Comparison of ENCODE assay signal across 8 cellular contexts in genomic region chr11:75352417-75353206, GRCh38. TPM values are rescaled to one million over a fixed set of nuclear protein-coding genes. Genes with fewer than 3 reads are reported as not detected.
DNase-seq lines count a peak whose midpoint lies in the region; ATAC-seq and TF ChIP-seq lines count a peak whose summit lies in the region.

No MANE protein-coding gene starts in this region.

- no peak for TF ChIP-seq POLR2A in suprapubic skin (IDR thresholded peaks at IDR 0.05)

- no peaks in the 10 kb centered on the region for H3K9me3 Mint-ChIP-seq in CD4-positive, alpha-beta memory T cell
- H3K9me3 Mint-ChIP-seq in activated naive CD8-positive, alpha-beta T cell treated with anti-CD3 and anti-CD28 coated beads, Interleukin-2, amount 50 U/mL, for 24 hours = no peaks in the 10 kb centered on the region

- no peaks in the 10 kb centered on the region for H3K9me2 ChIP-seq in Loucy (replicated peaks; ENCODE audit: low read depth, low read length)

- H3K36me3 Mint-ChIP-seq in CD4-positive, alpha-beta memory T cell = peaks cover 0 to 12% of the 10 kb centered on the region in 2 donors
- H3K36me3 Mint-ChIP-seq in activated naive CD8-positive, alpha-beta T cell treated with anti-CD3 and anti-CD28 coated beads, Interleukin-2, amount 50 U/mL, for 24 hours (ENCODE audit: low read depth) = peaks cover 3% of the 10 kb centered on the region

- H3K27ac Mint-ChIP-seq in CD4-positive, alpha-beta memory T cell = peak overlapping the region; percentile 87 to 96 (median 92)
- peak overlapping the region; percentile 66 for H3K27ac Mint-ChIP-seq in activated naive CD8-positive, alpha-beta T cell treated with anti-CD3 and anti-CD28 coated beads, Interleukin-2, amount 50 U/mL, for 24 hours

- peak overlapping the region; percentile 75 for H3K27ac ChIP-seq in CD4-positive, alpha-beta memory T cell (ENCODE audit: low read depth, low read length)
- peak overlapping the region; percentile 93 to 96 for H3K27ac ChIP-seq in left lung
- peak overlapping the region; percentile 90 for H3K27ac ChIP-seq in suprapubic skin

- peaks cover 36 to 67% (median 50%) of the 10 kb centered on the region in 4 donors for H3K4me1 Mint-ChIP-seq in CD4-positive, alpha-beta memory T cell
- H3K4me1 Mint-ChIP-seq in activated naive CD8-positive, alpha-beta T cell treated with anti-CD3 and anti-CD28 coated beads, Interleukin-2, amount 50 U/mL, for 24 hours = peaks cover 38% of the 10 kb centered on the region

- 0 out of 2 replicates have a peak overlapping the region, but pooled peaks have one; percentile 16 for H2AFZ ChIP-seq in Loucy (ENCODE audit: low read length)

- ATAC-seq in activated naive CD8-positive, alpha-beta T cell treated with anti-CD3 and anti-CD28 coated beads, Interleukin-2, amount 50 U/mL, for 24 hours = no peak
- ATAC-seq in left lung (peak; percentile 53), GM21528 (IDR thresholded peaks at IDR 0.05; ENCODE audit: low FRiP score, unreplicated experiment) (no peak)

- H3F3A ChIP-seq in Loucy (ENCODE audit: low read depth) = no peaks in the 10 kb centered on the region

- TF ChIP-seq CTCF in Loucy (conservative IDR thresholded peaks at IDR 0.05; ENCODE audit: low read length) = no peak; the same call in 1 of the 2 replicates
- TF ChIP-seq CTCF in left lung (IDR thresholded peaks at IDR 0.05) = no peak
- no peak for TF ChIP-seq CTCF in suprapubic skin (IDR thresholded peaks at IDR 0.05)

- peak overlapping the region; percentile 77 to 83 for H3K4me3 ChIP-seq in CD4-positive, alpha-beta memory T cell (ENCODE audit: low read length in 2 of 2)
- H3K4me3 ChIP-seq in Loucy (ENCODE audit: low read length, poor library complexity, severe bottlenecking) = peak overlapping the region; percentile 89
- peak overlapping the region; percentile 88 to 91 for H3K4me3 ChIP-seq in left lung
- peak overlapping the region; percentile 60 for H3K4me3 ChIP-seq in suprapubic skin

- no peaks in the 10 kb centered on the region for H3K27me3 ChIP-seq in CD4-positive, alpha-beta memory T cell (ENCODE audit: insufficient read depth, low read length)
- H3K27me3 ChIP-seq in Loucy (ENCODE audit: insufficient read depth, low read length, poor library complexity, severe bottlenecking) = no peaks in the 10 kb centered on the region
- H3K27me3 ChIP-seq in left lung = no peaks in the 10 kb centered on the region
- H3K27me3 ChIP-seq in suprapubic skin = no peaks in the 10 kb centered on the region

- POLR2A ChIA-PET in CD4-positive, alpha-beta memory T cell (lab: Charles Lee; ENCODE audit: partially characterized antibody) = interaction anchor here (0.8 to 5.0 kb wide), 13 partner anchors 10 to 172 kb away, joined by 3 to 113 read pairs (median 7); partner anchors contain the start of gene RPS3

- H3K9me3 ChIP-seq in CD4-positive, alpha-beta memory T cell (ENCODE audit: control insufficient read depth in 1 of 2, low read length in 2 of 2) = no peaks in the 10 kb centered on the region
- no peaks in the 10 kb centered on the region for H3K9me3 ChIP-seq in Loucy (ENCODE audit: insufficient read depth, low read depth, low read length)
- no peaks in the 10 kb centered on the region for H3K9me3 ChIP-seq in left lung
- H3K9me3 ChIP-seq in suprapubic skin = no peaks in the 10 kb centered on the region

- WGBS in suprapubic skin = 17% methylated on average over 12 of the region's 12 CpGs

- intact Hi-C loops in CD4-positive, alpha-beta memory T cell (cut with micrococcal nuclease) = no loop called here
- intact Hi-C loops in left lung (cut with DNase I) = no loop called here

- H3K4me2 ChIP-seq in Loucy (ENCODE audit: low read depth, low read length, poor library complexity, severe bottlenecking) = peak overlapping the region; percentile 97

- H3K79me2 ChIP-seq in Loucy (ENCODE audit: insufficient read depth, low read length) = peaks cover 53% of the 10 kb centered on the region

- peak in 2 of 5 donors; percentile 34 to 38 for DNase-seq in CD4-positive, alpha-beta memory T cell
- no peak for DNase-seq in activated naive CD8-positive, alpha-beta T cell treated with anti-CD3 and anti-CD28 coated beads, Interleukin-2, amount 50 U/mL, for 24 hours
- DNase-seq in left lung = peak; percentile 84 to 92
- no peak for DNase-seq in suprapubic skin (ENCODE audit: low spot score in 2 of 2)
- DNase-seq in RKO (ENCODE audit: low spot score) = no peak
- DNase-seq in foreskin melanocyte = no peak

- no peak for TF ChIP-seq EP300 in suprapubic skin (IDR thresholded peaks at IDR 0.05)

- peaks cover 26% of the 10 kb centered on the region for H4K20me1 ChIP-seq in Loucy (ENCODE audit: insufficient read depth, low read length, poor library complexity, severe bottlenecking)

- H3K9ac ChIP-seq in Loucy (ENCODE audit: low read depth, low read length, poor library complexity, severe bottlenecking) = peak overlapping the region; percentile 93

- no peaks in the 10 kb centered on the region for H3K27me3 Mint-ChIP-seq in CD4-positive, alpha-beta memory T cell
- H3K27me3 Mint-ChIP-seq in activated naive CD8-positive, alpha-beta T cell treated with anti-CD3 and anti-CD28 coated beads, Interleukin-2, amount 50 U/mL, for 24 hours = peaks cover 5% of the 10 kb centered on the region

- CTCF ChIA-PET in CD4-positive, alpha-beta memory T cell (lab: Charles Lee; ENCODE audit: partially characterized antibody) = interaction anchor here (0.9 to 6.6 kb wide), 9 partner anchors 10 to 76 kb away, joined by 3 to 43 read pairs (median 6); no protein-coding TSS in a partner anchor

- H3K36me3 ChIP-seq in CD4-positive, alpha-beta memory T cell (ENCODE audit: insufficient read depth, low read length) = no peaks in the 10 kb centered on the region
- no peaks in the 10 kb centered on the region for H3K36me3 ChIP-seq in Loucy (ENCODE audit: insufficient read depth, low read length)
- no peaks in the 10 kb centered on the region for H3K36me3 ChIP-seq in left lung
- H3K36me3 ChIP-seq in suprapubic skin = no peaks in the 10 kb centered on the region

- peaks cover 42% of the 10 kb centered on the region for H3K4me1 ChIP-seq in CD4-positive, alpha-beta memory T cell (ENCODE audit: insufficient read depth, low read length)
- H3K4me1 ChIP-seq in Loucy (ENCODE audit: insufficient read depth, low read length, poor library complexity, severe bottlenecking) (peaks cover 45% of the 10 kb centered on the region), left lung (peaks cover 17 to 49% of the 10 kb centered on the region in 2 donors), suprapubic skin (peaks cover 49% of the 10 kb centered on the region)

- peak overlapping the region; percentile 90 to 96 (median 94) for H3K4me3 Mint-ChIP-seq in CD4-positive, alpha-beta memory T cell
- peak overlapping the region; percentile 91 for H3K4me3 Mint-ChIP-seq in activated naive CD8-positive, alpha-beta T cell treated with anti-CD3 and anti-CD28 coated beads, Interleukin-2, amount 50 U/mL, for 24 hours

RNA-seq across cellular contexts. Expression of gene ARRB1, which starts 1.2 kb away (rescaled TPM):
- 10 to 100 TPM; 45.0 to 47.5 TPM for total RNA-seq in CD4-positive, alpha-beta memory T cell
- 1 to 10 TPM; 6.6 to 7.9 TPM for polyA plus RNA-seq in CD4-positive, alpha-beta memory T cell
- 100 to 1,000 TPM; 112 to 150 TPM for total RNA-seq in left lung
- total RNA-seq in suprapubic skin = 10 to 100 TPM; 24.8 to 57.2 (median 38.4) TPM

RNA-seq across cellular contexts. Expression of gene RPS3, which starts 46.7 kb away (rescaled TPM):
- 1,000 to 10,000 TPM; 4,846 to 5,053 TPM for total RNA-seq in CD4-positive, alpha-beta memory T cell
- polyA plus RNA-seq in CD4-positive, alpha-beta memory T cell = 1,000 to 10,000 TPM; 5,445 to 5,812 TPM
- 1,000 to 10,000 TPM; 1,943 to 2,064 TPM for total RNA-seq in left lung
- 1,000 to 10,000 TPM in 3 of 4 donors, 100 to 1,000 TPM in 1; 851 to 2,162 (median 1,899) TPM for total RNA-seq in suprapubic skin

Comparison
In these comparisons a context has a peak if more than half of its experiments do, and no peak if none do; other contexts are left out.
1. DNase-seq: peak in left lung (2 of 2); none in activated naive CD8-positive, alpha-beta T cell treated with anti-CD3 and anti-CD28 coated beads, Interleukin-2, amount 50 U/mL, for 24 hours (single experiment), suprapubic skin (0 of 2), RKO (single experiment) and foreskin melanocyte (single experiment).
2. Peak in every context shown above with its lines, with median percentiles within 50 percentile points of each other: H3K27ac ChIP-seq and H3K4me3 ChIP-seq.